8 cellular contexts compared by ENCODE assay signal in the genomic region with DNA sequence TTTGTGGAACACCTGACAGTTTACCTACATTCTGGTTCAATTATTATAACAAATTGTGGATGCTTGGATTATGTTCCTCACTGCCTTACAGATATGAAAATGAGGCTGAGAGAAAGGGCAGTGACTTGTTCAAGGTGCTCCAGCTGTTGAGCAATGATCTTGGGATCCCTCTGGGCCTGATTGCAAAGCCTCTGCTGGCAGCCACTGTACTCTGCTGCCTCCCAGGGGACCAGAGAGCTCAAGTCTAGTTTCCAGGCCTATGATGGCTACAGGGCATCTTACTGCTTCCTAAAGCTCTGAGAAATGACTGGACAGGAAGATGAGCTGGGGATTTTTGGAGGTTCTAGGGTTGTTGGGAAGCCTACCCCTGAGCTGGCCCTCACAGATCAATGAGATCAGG. TPM values are rescaled to one million over a fixed set of nuclear protein-coding genes. Genes with fewer than 3 reads are reported as not detected.
DNase-seq lines count a peak whose midpoint lies in the region; ATAC-seq, FAIRE-seq and TF ChIP-seq lines count a peak whose summit lies in the region.

No MANE protein-coding gene starts in this region.

- H3K4me3 ChIP-seq in AG09309 (ENCODE audit: control insufficient read depth, low read depth, low read length) (no peak overlapping the region), kidney epithelial cell (ENCODE audit: low read depth, low read length) (no peak overlapping the region)

- DNase-seq in AG09309 (ENCODE audit: low read depth) (no peak), SKM-1 (lab: John Stamatoyannopoulos, UW; ENCODE audit: unreplicated experiment) (peak; percentile 7), kidney epithelial cell (ENCODE audit: low read depth) (no peak), NCI-H1092 (lab: John Stamatoyannopoulos, UW) (no peak), Ammon's horn (ENCODE audit: low spot score) (no peak), frontal cortex (ENCODE audit: low spot score in 2 of 2) (no peak)

- H3K27me3 ChIP-seq in kidney epithelial cell (ENCODE audit: control insufficient read depth, insufficient read depth, low read length) = no peaks in the 10 kb centered on the region

- TF ChIP-seq CTCF in AG09309 (IDR thresholded peaks at IDR 0.05; ENCODE audit: control insufficient read depth, insufficient read depth, low read depth, low read length, missing control alignments) (peak; percentile 57), kidney epithelial cell (IDR thresholded peaks at IDR 0.05; ENCODE audit: insufficient read depth, low read length, poor library complexity, severe bottlenecking) (peak; percentile 18)

- peak; percentile 50 for ATAC-seq in GM18870 (IDR thresholded peaks at IDR 0.05; ENCODE audit: unreplicated experiment)
- ATAC-seq in HG03097 (IDR thresholded peaks at IDR 0.05; ENCODE audit: low FRiP score, unreplicated experiment) = peak; percentile 68

- no peak for FAIRE-seq in frontal cortex (lab: Jason Lieb, UNC)

- no peaks in the 10 kb centered on the region for H3K36me3 ChIP-seq in kidney epithelial cell (ENCODE audit: control insufficient read depth, insufficient read depth, low read length)

RNA-seq across cellular contexts. Expression of a gene that starts 2.3 kb away (rescaled TPM):
- total RNA-seq in kidney epithelial cell (3.3 and 4.2 TPM in 2 replicates), frontal cortex (5.7 TPM)
